Comparison of ENCODE assay signal across 28 cellular contexts in genomic region chr6:54632984-54633565, GRCh38.
DNase-seq lines count a peak whose midpoint lies in the region; ATAC-seq, FAIRE-seq and TF ChIP-seq lines count a peak whose summit lies in the region.
"Had no signal": no experiment of that assay in that cellular context is flagged by ENCODE, and none has a peak within 500 bp of the region (broad histone marks: within the 10 kb centered on the region; RNA-seq: fewer than 3 reads in every experiment).

No MANE protein-coding gene starts in this region.

- no peak overlapping the region for H3K4me3 Mint-ChIP-seq in nephron progenitor cell

- no peak for TF ChIP-seq POLR2A in A549 (IDR thresholded peaks at IDR 0.05; ENCODE audit: low read length)

- H2AFZ ChIP-seq in MM.1S (ENCODE audit: low read length) (0 out of 2 replicates have a peak overlapping the region, but pooled peaks have one; percentile 23), SK-N-SH (ENCODE audit: low read depth) (no peak overlapping the region)

- H3K27me3 ChIP-seq in MM.1S (replicated peaks; ENCODE audit: insufficient read depth, low read length) (no peaks in the 10 kb centered on the region), SK-N-SH (ENCODE audit: insufficient read depth) (0 out of 2 replicates have a peak, but pooled peaks cover 8% of the 10 kb centered on the region)
- H3K27me3 ChIP-seq: BE2C, SJSA1 had no signal

- CTCF ChIA-PET in A549 (lab: Yijun Ruan, JAX): interaction anchor here (1.4 kb wide), 1 partner anchor 22 kb away, joined by 3 read pairs; no protein-coding TSS in a partner anchor
- CTCF ChIA-PET in SK-N-SH (lab: Yijun Ruan, JAX): no interaction called here

- no peaks in the 10 kb centered on the region for H3K27me3 Mint-ChIP-seq in nephron progenitor cell (ENCODE audit: low read depth, poor library complexity)

- H3K9me2 ChIP-seq in MM.1S (replicated peaks; ENCODE audit: insufficient read depth, low read length) (no peaks in the 10 kb centered on the region), SK-N-SH (no peaks in the 10 kb centered on the region)

- DNase-seq in A549 (ENCODE audit: low read depth in 1 of 2, low spot score in 1 of 2) (no peak), MM.1S (no peak), SK-N-SH (no peak), left lobe of liver (ENCODE audit: low spot score) (no peak), iPS-NIHi11 (ENCODE audit: low spot score) (no peak), NCI-H1417 treated with DMSO at 0.1 percent for 48 hours (lab: John Stamatoyannopoulos, UW) (no peak), nephron progenitor cell (no peak)
- no peak for DNase-seq in NK-92 treated with Interleukin-12 subunit alpha and Interleukin-12 subunit beta, amount 100 ng/mL, for 24 hours (lab: John Stamatoyannopoulos, UW)
- DNase-seq: ACHN, BE2C, DMS79, EL, GDM1, GOT3, HCEC 1CT, Karpas-422, MV-4-11, NCI-H1105 treated with DMSO at 0.1 percent for 48 hours, NCI-H2081, NCI-H2227 treated with DMSO at 0.1 percent for 48 hours, NCI-H510A, NCI-H69, Right ventricle myocardium superior, RPMI8226, T-helper 1 cell had no signal

- H4K20me1 ChIP-seq in MM.1S (ENCODE audit: insufficient read depth, low read length): no peaks in the 10 kb centered on the region
- H4K20me1 ChIP-seq in SK-N-SH (ENCODE audit: insufficient read depth): no peaks in the 10 kb centered on the region

- H3K27ac ChIP-seq in A549 (no peak overlapping the region), MM.1S (ENCODE audit: low read length) (no peak overlapping the region), SK-N-SH (ENCODE audit: low read depth in 2 of 2, low read length in 1 of 2) (no peak overlapping the region)
- H3K27ac ChIP-seq: 22Rv1, SJSA1 had no signal

- TF ChIP-seq EP300 in A549 (IDR thresholded peaks at IDR 0.05) (no peak), SK-N-SH (IDR thresholded peaks at IDR 0.05; ENCODE audit: borderline replicate concordance in 1 of 2, low read depth in 1 of 2, low read length in 1 of 2) (no peak)

- FAIRE-seq in A549 (lab: Jason Lieb, UNC): no peak
- FAIRE-seq: GM12891 had no signal

- H3K4me1 ChIP-seq in A549: no peaks in the 10 kb centered on the region
- H3K4me1 ChIP-seq in MM.1S (ENCODE audit: low read length): no peaks in the 10 kb centered on the region
- no peaks in the 10 kb centered on the region for H3K4me1 ChIP-seq in SK-N-SH (ENCODE audit: control insufficient read depth in 1 of 2, insufficient read depth in 2 of 2, low read depth in 1 of 2, low read length in 1 of 2)
- H3K4me1 ChIP-seq: BE2C, SJSA1 had no signal

- H3K36me3 ChIP-seq in MM.1S (replicated peaks; ENCODE audit: insufficient read depth, low read length): no peaks in the 10 kb centered on the region
- no peaks in the 10 kb centered on the region for H3K36me3 ChIP-seq in SK-N-SH (replicated peaks in 1 of 2; ENCODE audit: control insufficient read depth in 1 of 2, insufficient read depth in 2 of 2, low read length in 1 of 2)
- H3K36me3 ChIP-seq: BE2C, SJSA1 had no signal

- no peak for TF ChIP-seq CTCF in A549 (IDR thresholded peaks at IDR 0.05)
- no peak for TF ChIP-seq CTCF in MM.1S (IDR thresholded peaks at IDR 0.05; ENCODE audit: low read length)
- TF ChIP-seq CTCF in SK-N-SH (IDR thresholded peaks at IDR 0.05): no peak
- no peak for TF ChIP-seq CTCF in nephron progenitor cell (IDR thresholded peaks at IDR 0.05)

- H3K9me3 ChIP-seq in A549 (no peaks in the 10 kb centered on the region), MM.1S (replicated peaks; ENCODE audit: insufficient read depth, low read length) (no peaks in the 10 kb centered on the region), SK-N-SH (no peaks in the 10 kb centered on the region)
- H3K9me3 ChIP-seq: BE2C, SJSA1 had no signal

- H3K4me3 ChIP-seq in A549 (no peak overlapping the region), MM.1S (ENCODE audit: low read length) (no peak overlapping the region), SK-N-SH (ENCODE audit: low read depth in 2 of 2, low read length in 1 of 2) (peak overlapping the region; percentile 29 to 33; a peak in 3 of 4 replicates)
- H3K4me3 ChIP-seq: SJSA1 had no signal

- no peaks in the 10 kb centered on the region for H3K36me3 Mint-ChIP-seq in nephron progenitor cell (ENCODE audit: low read depth)

- no peaks in the 10 kb centered on the region for H3K4me1 Mint-ChIP-seq in nephron progenitor cell

- TF ChIP-seq RAD21 in A549 (conservative IDR thresholded peaks at IDR 0.05 in 1 of 2, IDR thresholded peaks at IDR 0.05 in 1 of 2) (no peak), SK-N-SH (IDR thresholded peaks at IDR 0.05; ENCODE audit: low read length) (no peak)

- ATAC-seq in A549 (no peak), left lobe of liver (peak; percentile 64)

- 5% methylated on average over 2 of the region's 2 CpGs for WGBS in A549 (ENCODE audit: missing lambda C conversion rate)
- 6% methylated on average over 2 of the region's 2 CpGs for WGBS in SK-N-SH (ENCODE audit: low lambda C conversion rate)

- H3K9ac ChIP-seq in MM.1S (ENCODE audit: low read length): no peak overlapping the region
- no peak overlapping the region for H3K9ac ChIP-seq in SK-N-SH

- H3K4me2 ChIP-seq in A549: peak overlapping the region; percentile 19; the same call in 1 of the 3 replicates
- H3K4me2 ChIP-seq in MM.1S (ENCODE audit: low read depth, low read length): no peak overlapping the region
- H3K4me2 ChIP-seq in SK-N-SH: peak overlapping the region; percentile 71

- no peaks in the 10 kb centered on the region for H3K9me3 Mint-ChIP-seq in nephron progenitor cell

- H3K79me2 ChIP-seq in MM.1S (ENCODE audit: low read length): no peaks in the 10 kb centered on the region
- H3K79me2 ChIP-seq in SK-N-SH (ENCODE audit: insufficient read depth): no peaks in the 10 kb centered on the region

- H3K27ac Mint-ChIP-seq in nephron progenitor cell: no peak overlapping the region

- H3F3A ChIP-seq in MM.1S (ENCODE audit: insufficient read depth, low read length) (no peaks in the 10 kb centered on the region), SK-N-SH (replicated peaks; ENCODE audit: insufficient read depth) (no peaks in the 10 kb centered on the region)

- POLR2A ChIA-PET in A549 (lab: Yijun Ruan, JAX) (no interaction called here), SK-N-SH (lab: Yijun Ruan, JAX) (no interaction called here)

TF ChIP-seq in A549, 52 proteins besides CTCF, POLR2A, EP300 and RAD21 (continues in another document):
- TF ChIP-seq HES2 (IDR thresholded peaks at IDR 0.05) (no peak), REST (IDR thresholded peaks at IDR 0.05) (no peak)

TF ChIP-seq in SK-N-SH, 30 proteins besides CTCF, POLR2A, EP300 and RAD21 (continues in another document):
- TF ChIP-seq FOXJ3 (CRISPR knock-in tag; IDR thresholded peaks at IDR 0.05) (no peak), EZH2phosphoT487 (IDR thresholded peaks at IDR 0.05; ENCODE audit: borderline replicate concordance, low read depth) (no peak), TCF12 (IDR thresholded peaks at IDR 0.05) (no peak), YY1 (IDR thresholded peaks at IDR 0.05; ENCODE audit: low read depth) (no peak), FOXM1 (IDR thresholded peaks at IDR 0.05; ENCODE audit: low read depth) (no peak), RXRA (IDR thresholded peaks at IDR 0.05; ENCODE audit: borderline replicate concordance, low read depth) (no peak), ZBTB33 (IDR thresholded peaks at IDR 0.05; ENCODE audit: borderline replicate concordance, low read depth) (no peak), CHD2 (IDR thresholded peaks at IDR 0.05; ENCODE audit: low read length, partially characterized antibody) (no peak), SIN3A (IDR thresholded peaks at IDR 0.05; ENCODE audit: borderline replicate concordance, low read depth, low read length) (no peak), RCOR1 (IDR thresholded peaks at IDR 0.05; ENCODE audit: low read length) (no peak), RFX5 (IDR thresholded peaks at IDR 0.05; ENCODE audit: low read length) (no peak), ELF1 (IDR thresholded peaks at IDR 0.05) (no peak), IRF3 (IDR thresholded peaks at IDR 0.05; ENCODE audit: low read depth, low read length) (no peak), JUND (IDR thresholded peaks at IDR 0.05) (no peak), MEF2A (IDR thresholded peaks at IDR 0.05; ENCODE audit: borderline replicate concordance, low read depth) (no peak), GABPA (IDR thresholded peaks at IDR 0.05; ENCODE audit: low read depth) (no peak), MAX (IDR thresholded peaks at IDR 0.05; ENCODE audit: low read depth) (no peak)

Comparison
In these comparisons a context has a peak if more than half of its experiments do, and no peak if none do; other contexts are left out.
1. H3K4me3 ChIP-seq: peak in SK-N-SH (2 of 2); none in A549 (single experiment) and MM.1S (single experiment).